1 cellular context compared by ENCODE assay signal in the genomic region with DNA sequence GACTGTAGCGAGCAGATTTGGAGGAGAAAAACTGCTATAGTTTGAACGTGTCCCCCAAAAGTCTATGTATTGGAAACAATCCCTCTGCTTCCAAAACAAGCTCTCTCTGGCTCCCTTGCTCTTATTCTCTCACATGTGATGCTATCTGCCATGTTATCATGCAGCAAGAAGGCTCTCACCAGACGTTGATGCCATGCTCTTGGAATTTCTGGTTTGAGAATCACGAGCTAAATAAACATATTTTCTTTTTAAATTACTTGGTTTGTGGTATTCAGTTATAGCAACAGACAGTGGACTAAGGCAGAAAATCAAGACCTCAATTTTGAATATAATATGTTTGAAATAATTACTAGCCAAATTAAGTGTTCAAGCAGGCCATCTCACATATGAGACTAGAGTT.
TF ChIP-seq lines count a peak whose summit lies in the region.

No MANE protein-coding gene starts in this region.

TF ChIP-seq in IMR-90, 13 proteins besides CTCF, POLR2A, EP300 and RAD21 (continued from another document):
- TF ChIP-seq, protein P1, sequence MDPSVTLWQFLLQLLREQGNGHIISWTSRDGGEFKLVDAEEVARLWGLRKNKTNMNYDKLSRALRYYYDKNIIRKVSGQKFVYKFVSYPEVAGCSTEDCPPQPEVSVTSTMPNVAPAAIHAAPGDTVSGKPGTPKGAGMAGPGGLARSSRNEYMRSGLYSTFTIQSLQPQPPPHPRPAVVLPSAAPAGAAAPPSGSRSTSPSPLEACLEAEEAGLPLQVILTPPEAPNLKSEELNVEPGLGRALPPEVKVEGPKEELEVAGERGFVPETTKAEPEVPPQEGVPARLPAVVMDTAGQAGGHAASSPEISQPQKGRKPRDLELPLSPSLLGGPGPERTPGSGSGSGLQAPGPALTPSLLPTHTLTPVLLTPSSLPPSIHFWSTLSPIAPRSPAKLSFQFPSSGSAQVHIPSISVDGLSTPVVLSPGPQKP (IDR thresholded peaks at IDR 0.05; ENCODE audit: borderline replicate concordance, low read depth, low read length) = no peak
- no peak for TF ChIP-seq CEBPB (IDR thresholded peaks at IDR 0.05; ENCODE audit: low read depth, low read length)
- TF ChIP-seq MXI1 (IDR thresholded peaks at IDR 0.05; ENCODE audit: borderline replicate concordance, low read depth, low read length) = no peak
- TF ChIP-seq MAFK (IDR thresholded peaks at IDR 0.05; ENCODE audit: low read depth, low read length) = no peak
- no peak for TF ChIP-seq FOS (IDR thresholded peaks at IDR 0.05; ENCODE audit: low read depth, low read length)
- TF ChIP-seq SMC3 (IDR thresholded peaks at IDR 0.05; ENCODE audit: low read depth, low read length) = no peak
- no peak for TF ChIP-seq RFX5 (IDR thresholded peaks at IDR 0.05; ENCODE audit: low read depth, low read length)
- TF ChIP-seq CHD1 (IDR thresholded peaks at IDR 0.05; ENCODE audit: low read depth, low read length) = no peak
- TF ChIP-seq RCOR1 (IDR thresholded peaks at IDR 0.05; ENCODE audit: insufficient replicate concordance, low read length) = no peak
- TF ChIP-seq NFE2L2 (IDR thresholded peaks at IDR 0.05; ENCODE audit: low read depth, low read length) = no peak
- TF ChIP-seq MAZ (IDR thresholded peaks at IDR 0.05; ENCODE audit: borderline replicate concordance, low read depth, low read length) = no peak
TF ChIP-seq in IMR-90: peak in this region for 0.
